ENCODE assay signal across 8 cellular contexts in the genomic region with DNA sequence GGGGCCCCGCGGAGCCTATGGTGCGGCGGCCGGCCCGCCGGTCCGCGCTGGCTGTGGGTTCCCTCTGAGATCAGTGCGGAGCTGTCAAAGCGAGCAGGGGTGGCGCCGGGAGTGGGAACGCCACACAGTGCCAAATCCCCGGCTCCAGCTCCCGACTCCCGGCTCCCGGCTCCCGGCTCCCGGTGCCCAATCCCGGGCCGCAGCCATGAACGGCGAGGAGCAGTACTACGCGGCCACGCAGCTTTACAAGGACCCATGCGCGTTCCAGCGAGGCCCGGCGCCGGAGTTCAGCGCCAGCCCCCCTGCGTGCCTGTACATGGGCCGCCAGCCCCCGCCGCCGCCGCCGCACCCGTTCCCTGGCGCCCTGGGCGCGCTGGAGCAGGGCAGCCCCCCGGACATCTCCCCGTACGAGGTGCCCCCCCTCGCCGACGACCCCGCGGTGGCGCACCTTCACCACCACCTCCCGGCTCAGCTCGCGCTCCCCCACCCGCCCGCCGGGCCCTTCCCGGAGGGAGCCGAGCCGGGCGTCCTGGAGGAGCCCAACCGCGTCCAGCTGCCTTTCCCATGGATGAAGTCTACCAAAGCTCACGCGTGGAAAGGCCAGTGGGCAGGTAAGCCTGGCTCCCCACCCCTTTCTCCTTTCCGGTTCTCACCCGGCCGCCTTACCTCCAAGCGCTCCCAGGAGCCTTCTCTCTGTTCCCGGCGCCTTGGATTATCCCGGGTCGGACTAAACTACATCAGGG. TPM values are rescaled to one million over a fixed set of nuclear protein-coding genes. Genes with fewer than 3 reads are reported as not detected.
DNase-seq lines count a peak whose midpoint lies in the region; ATAC-seq and TF ChIP-seq lines count a peak whose summit lies in the region.

A gene (plus strand): TSS at position 67 of the 743 bp plus-strand sequence. CDS start 139 bp downstream, at position 206.

- TF ChIP-seq CTCF in HFFc6 (IDR thresholded peaks at IDR 0.05) (no peak), lower lobe of right lung (IDR thresholded peaks at IDR 0.05) (no peak), type B pancreatic cell (conservative IDR thresholded peaks at IDR 0.05) (no peak)

- ATAC-seq in activated naive CD8-positive, alpha-beta T cell treated with anti-CD3 and anti-CD28 coated beads, Interleukin-2, amount 50 U/mL, for 24 hours: peak; percentile 65
- peak; percentile 66 to 77 for ATAC-seq in lower lobe of right lung
- ATAC-seq in GM18873 (IDR thresholded peaks at IDR 0.05; ENCODE audit: low FRiP score, unreplicated experiment): no peak

- H3K9me3 ChIP-seq in lower lobe of right lung: no peaks in the 10 kb centered on the region

- H3K36me3 ChIP-seq in lower lobe of right lung: no peaks in the 10 kb centered on the region

- DNase-seq in CD1c-positive myeloid dendritic cell (ENCODE audit: extremely low spot score) (peak; percentile 17), HFFc6 (no peak), lower lobe of right lung (no peak), type B pancreatic cell (ENCODE audit: extremely low spot score, unreplicated experiment) (no peak), cerebellar cortex (ENCODE audit: low spot score) (no peak), NCI-H446 (lab: John Stamatoyannopoulos, UW) (no peak)
- no peak for DNase-seq in activated naive CD8-positive, alpha-beta T cell treated with anti-CD3 and anti-CD28 coated beads, Interleukin-2, amount 50 U/mL, for 24 hours

- H3K4me3 ChIP-seq in lower lobe of right lung: peak within 1 kb of the TSS; percentile 51

- intact Hi-C loops in lower lobe of right lung (cut with DNase I): no loop called here

- H3K27me3 ChIP-seq in lower lobe of right lung (ENCODE audit: low read depth): peaks cover 100% of the 10 kb centered on the region

- H3K27ac Mint-ChIP-seq in HFFc6: no peak within 1 kb of the TSS
- H3K27ac Mint-ChIP-seq in activated naive CD8-positive, alpha-beta T cell treated with anti-CD3 and anti-CD28 coated beads, Interleukin-2, amount 50 U/mL, for 24 hours: peak within 1 kb of the TSS; percentile 18
- peak within 1 kb of the TSS; percentile 72 for H3K27ac Mint-ChIP-seq in type B pancreatic cell

- H3K27ac ChIP-seq in lower lobe of right lung: no peak within 1 kb of the TSS

- H3K4me3 Mint-ChIP-seq in HFFc6 (peak within 1 kb of the TSS; percentile 73), type B pancreatic cell (peak within 1 kb of the TSS; percentile 89)
- peak within 1 kb of the TSS; percentile 71 for H3K4me3 Mint-ChIP-seq in activated naive CD8-positive, alpha-beta T cell treated with anti-CD3 and anti-CD28 coated beads, Interleukin-2, amount 50 U/mL, for 24 hours

- H3K36me3 Mint-ChIP-seq in HFFc6 (ENCODE audit: low read depth) (no peaks in the 10 kb centered on the region), type B pancreatic cell (no peaks in the 10 kb centered on the region)
- peaks cover 1% of the 10 kb centered on the region for H3K36me3 Mint-ChIP-seq in activated naive CD8-positive, alpha-beta T cell treated with anti-CD3 and anti-CD28 coated beads, Interleukin-2, amount 50 U/mL, for 24 hours (ENCODE audit: low read depth)

- peaks cover 6% of the 10 kb centered on the region for H3K4me1 Mint-ChIP-seq in HFFc6 (ENCODE audit: low read depth)
- peaks cover 28% of the 10 kb centered on the region for H3K4me1 Mint-ChIP-seq in activated naive CD8-positive, alpha-beta T cell treated with anti-CD3 and anti-CD28 coated beads, Interleukin-2, amount 50 U/mL, for 24 hours
- H3K4me1 Mint-ChIP-seq in type B pancreatic cell (ENCODE audit: unreplicated experiment): peaks cover 8% of the 10 kb centered on the region

- H3K27me3 Mint-ChIP-seq in HFFc6 (ENCODE audit: insufficient read depth): peaks cover 76% of the 10 kb centered on the region
- H3K27me3 Mint-ChIP-seq in activated naive CD8-positive, alpha-beta T cell treated with anti-CD3 and anti-CD28 coated beads, Interleukin-2, amount 50 U/mL, for 24 hours: peaks cover 82% of the 10 kb centered on the region
- H3K27me3 Mint-ChIP-seq in type B pancreatic cell: peaks cover 90% of the 10 kb centered on the region

- H3K9me3 Mint-ChIP-seq in HFFc6 (no peaks in the 10 kb centered on the region), type B pancreatic cell (no peaks in the 10 kb centered on the region)
- H3K9me3 Mint-ChIP-seq in activated naive CD8-positive, alpha-beta T cell treated with anti-CD3 and anti-CD28 coated beads, Interleukin-2, amount 50 U/mL, for 24 hours: no peaks in the 10 kb centered on the region

- peaks cover 32% of the 10 kb centered on the region for H3K4me1 ChIP-seq in lower lobe of right lung

RNA-seq across cellular contexts. Expression of the gene that starts here (rescaled TPM):
- not detected for total RNA-seq in HFFc6 (2021; fragmentation: NEBNext Ultra II Directional; extraction: Animal tissue kit (Norgen Biotek cat#: 25700))
- total RNA-seq in lower lobe of right lung: not detected
- 7.1 and 16.2 TPM in 2 replicates for total RNA-seq in type B pancreatic cell (ENCODE audit: low replicate concordance)

Comparison
In these comparisons a context has a peak if more than half of its experiments do, and no peak if none do; other contexts are left out.
1. Peak in ATAC-seq and H3K4me3 ChIP-seq in lower lobe of right lung; RNA of the gene not detected or under 1 TPM.